Comparison of ENCODE assay signal across 11 cellular contexts in the genomic region with DNA sequence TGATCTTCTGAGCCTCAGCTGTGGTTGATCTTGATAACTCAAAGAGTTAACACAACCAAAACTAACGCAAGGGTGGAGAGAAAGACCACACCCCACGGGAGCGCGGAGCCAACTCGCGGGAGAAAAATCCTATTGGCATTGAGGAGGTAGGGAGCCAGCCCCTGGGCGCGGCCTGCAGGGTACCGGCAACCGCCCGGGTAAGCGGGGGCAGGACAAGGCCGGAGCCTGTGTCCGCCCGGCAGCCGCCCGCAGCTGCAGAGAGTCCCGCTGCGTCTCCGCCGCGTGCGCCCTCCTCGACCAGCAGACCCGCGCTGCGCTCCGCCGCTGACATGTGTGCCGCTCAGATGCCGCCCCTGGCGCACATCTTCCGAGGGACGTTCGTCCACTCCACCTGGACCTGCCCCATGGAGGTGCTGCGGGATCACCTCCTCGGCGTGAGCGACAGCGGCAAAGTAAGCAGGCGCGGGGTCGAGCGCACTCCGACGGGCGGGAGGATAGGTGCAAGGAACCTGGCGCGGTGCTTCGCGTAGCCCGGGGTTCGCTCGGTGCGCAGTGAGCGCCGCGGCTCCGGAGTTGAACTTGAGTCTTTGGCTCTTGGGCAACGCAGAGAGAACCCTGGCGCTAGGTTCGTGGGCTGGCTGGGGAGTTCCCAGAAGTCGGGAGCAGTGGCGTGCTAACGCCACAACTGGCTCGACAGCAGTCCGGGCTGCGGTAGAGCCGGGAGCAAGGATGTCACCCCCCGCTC. TPM values are rescaled to one million over a fixed set of nuclear protein-coding genes. Genes with fewer than 3 reads are reported as not detected.
DNase-seq lines count a peak whose midpoint lies in the region; ATAC-seq and TF ChIP-seq lines count a peak whose summit lies in the region.
"Had no signal": no experiment of that assay in that cellular context is flagged by ENCODE, and none has a peak within 500 bp of the region (broad histone marks: within the 10 kb centered on the region; RNA-seq: fewer than 3 reads in every experiment).

A gene (plus strand): TSS at position 210 of the 745 bp plus-strand sequence. CDS start 120 bp downstream, at position 330.

- no peaks in the 10 kb centered on the region for H3K9me3 Mint-ChIP-seq in activated B cell treated with CpG ODN at 0.5 μM for 24 hours

- no peaks in the 10 kb centered on the region for H3K36me3 Mint-ChIP-seq in activated B cell treated with CpG ODN at 0.5 μM for 24 hours (ENCODE audit: low read depth)
- H3K36me3 Mint-ChIP-seq: IgD-negative memory B cell had no signal

- H3K27me3 ChIP-seq in kidney epithelial cell (ENCODE audit: control insufficient read depth, insufficient read depth, low read length) = peaks cover 9% of the 10 kb centered on the region
- peaks cover 36% of the 10 kb centered on the region for H3K27me3 ChIP-seq in upper lobe of right lung

- intact Hi-C loops in Right ventricle myocardium inferior (cut with DNase I) (no loop called here), cardiac septum (cut with DNase I) (no loop called here), activated B cell treated with CpG ODN at 0.5 μM for 24 hours (cut with micrococcal nuclease) (loop anchor here (5.0 kb wide), 1 partner anchor 297 kb away; no protein-coding TSS in a partner anchor), upper lobe of right lung (cut with DNase I) (no loop called here)

- H3K4me1 ChIP-seq in upper lobe of right lung = no peaks in the 10 kb centered on the region

- TF ChIP-seq CTCF in activated B cell treated with CpG ODN at 0.5 μM for 24 hours (IDR thresholded peaks at IDR 0.05) = no peak
- TF ChIP-seq CTCF in kidney epithelial cell (IDR thresholded peaks at IDR 0.05; ENCODE audit: insufficient read depth, low read length, poor library complexity, severe bottlenecking) = no peak
- no peak for TF ChIP-seq CTCF in upper lobe of right lung (IDR thresholded peaks at IDR 0.05)

- H3K27ac Mint-ChIP-seq in activated B cell treated with CpG ODN at 0.5 μM for 24 hours = no peak within 1 kb of the TSS

- peak within 1 kb of the TSS; percentile 50 for H3K4me3 Mint-ChIP-seq in activated B cell treated with CpG ODN at 0.5 μM for 24 hours

- H3K9me3 ChIP-seq in upper lobe of right lung = no peaks in the 10 kb centered on the region

- H3K27me3 Mint-ChIP-seq in activated B cell treated with CpG ODN at 0.5 μM for 24 hours = peaks cover 41% of the 10 kb centered on the region

- ATAC-seq in Right ventricle myocardium inferior = peak; percentile 23
- ATAC-seq in activated B cell treated with CpG ODN at 0.5 μM for 24 hours (ENCODE audit: low read depth) = no peak
- peak; percentile 62 for ATAC-seq in upper lobe of right lung
- ATAC-seq in GM21723 (IDR thresholded peaks at IDR 0.05; ENCODE audit: unreplicated experiment) = no peak

- DNase-seq in Right ventricle myocardium inferior (ENCODE audit: missing footprints) = peak; percentile 71
- no peak for DNase-seq in cardiac septum (ENCODE audit: low spot score)
- no peak for DNase-seq in activated B cell treated with CpG ODN at 0.5 μM for 24 hours
- no peak for DNase-seq in kidney epithelial cell (ENCODE audit: low read depth)
- DNase-seq in upper lobe of right lung = no peak
- no peak for DNase-seq in SHP77 (lab: John Stamatoyannopoulos, UW)
- DNase-seq in ureter (ENCODE audit: low spot score) = no peak
- DNase-seq: activated T-cell treated with anti-CD3 and anti-CD28 coated beads for 4 hours had no signal

- peak within 1 kb of the TSS; percentile 46 for H3K4me3 ChIP-seq in kidney epithelial cell (ENCODE audit: low read depth, low read length)
- H3K4me3 ChIP-seq in upper lobe of right lung = peak within 1 kb of the TSS; percentile 19

- H3K4me1 Mint-ChIP-seq in activated B cell treated with CpG ODN at 0.5 μM for 24 hours = peaks cover 17% of the 10 kb centered on the region

- H3K27ac ChIP-seq in upper lobe of right lung = no peak within 1 kb of the TSS

- H3K36me3 ChIP-seq in kidney epithelial cell (ENCODE audit: control insufficient read depth, insufficient read depth, low read length) = no peaks in the 10 kb centered on the region
- no peaks in the 10 kb centered on the region for H3K36me3 ChIP-seq in upper lobe of right lung

- CTCF ChIA-PET in activated B cell treated with CpG ODN at 0.5 μM for 24 hours (lab: Charles Lee) = no interaction called here

- POLR2A ChIA-PET in activated B cell treated with CpG ODN at 0.5 μM for 24 hours (lab: Charles Lee) = no interaction called here

RNA-seq across cellular contexts. Expression of the gene that starts here (rescaled TPM):
- total RNA-seq in Right ventricle myocardium inferior (3.1 TPM), cardiac septum (not detected), activated B cell treated with CpG ODN at 0.5 μM for 24 hours (0.18 TPM in 1 of 2 replicates, not detected in the other), kidney epithelial cell (under 0.01 and 0.04 TPM in 2 replicates), upper lobe of right lung (0.20 TPM), ureter (6.6 TPM)
- total RNA-seq: lung microvascular endothelial cell had no signal

Comparison
In these comparisons a context has a peak if more than half of its experiments do, and no peak if none do; other contexts are left out.
1. Peak in ATAC-seq and H3K4me3 ChIP-seq in upper lobe of right lung; RNA of the gene not detected or under 1 TPM.